ENCODE assay signal across 13 cellular contexts in the genomic region with DNA sequence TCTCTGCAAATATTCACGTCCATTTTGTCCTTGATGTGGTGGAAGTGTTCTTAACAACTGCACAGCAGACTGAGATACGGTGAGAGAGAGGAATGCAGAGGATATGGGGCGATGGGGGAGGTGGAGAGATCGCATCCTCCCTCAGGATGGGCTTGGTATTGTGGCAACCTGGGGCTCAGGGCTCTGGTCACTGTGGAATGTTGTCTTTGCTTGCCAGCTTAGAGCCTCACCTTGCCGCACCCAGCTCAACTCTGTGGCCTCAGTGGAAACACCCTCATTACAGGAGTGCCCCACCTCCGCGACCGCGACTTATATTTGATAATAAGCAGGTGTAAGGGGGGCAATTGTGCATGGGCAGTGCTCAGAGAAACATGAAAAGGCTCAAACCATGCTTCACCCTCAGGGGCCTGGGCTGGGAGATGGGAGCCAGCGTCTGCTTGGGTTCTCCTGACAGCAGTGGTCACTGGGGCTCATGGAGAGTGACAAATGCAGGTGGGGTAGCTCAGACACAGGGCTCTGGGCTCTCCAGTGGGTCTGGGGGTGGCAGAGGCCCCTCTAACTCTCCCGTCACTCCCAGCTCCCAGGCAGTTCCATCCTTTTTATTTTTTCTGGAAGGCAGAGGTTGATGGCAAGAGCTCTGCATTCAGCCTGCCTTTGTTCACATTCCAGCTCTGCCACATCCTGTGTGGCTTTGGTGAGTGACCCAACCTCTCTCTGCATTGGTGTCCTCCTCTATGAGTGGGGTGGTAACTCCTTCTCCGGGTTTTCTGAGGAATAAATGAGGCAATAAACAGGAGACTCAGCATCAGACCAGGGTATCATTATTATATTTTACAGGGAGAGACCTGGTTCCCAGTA. TPM values are rescaled to one million over a fixed set of nuclear protein-coding genes. Genes with fewer than 3 reads are reported as not detected.
"Had no signal": no experiment of that assay in that cellular context is flagged by ENCODE, and none has a peak within 500 bp of the region (broad histone marks: within the 10 kb centered on the region; RNA-seq: fewer than 3 reads in every experiment).

No MANE protein-coding gene starts in this region.

- H3K9me3 ChIP-seq: ascending aorta, left ventricle myocardium inferior, ovary, thyroid gland, uterus had no signal

- ATAC-seq: activated naive CD8-positive, alpha-beta T cell treated with anti-CD3 and anti-CD28 coated beads, Interleukin-2, amount 50 U/mL, for 24 hours; activated T-cell treated with anti-CD3 and anti-CD28 coated beads, Interleukin-2, amount 50 U/mL, for 72 hours had no signal

- DNase-seq: activated CD4-positive, alpha-beta memory T cell treated with anti-CD3 and anti-CD28 coated beads for 36 hours; activated CD4-positive, alpha-beta T cell treated with anti-CD3 and anti-CD28 coated beads for 1 hour; activated naive CD4-positive, alpha-beta T cell; activated naive CD8-positive, alpha-beta T cell treated with anti-CD3 and anti-CD28 coated beads, Interleukin-2, amount 50 U/mL, for 24 hours; activated T-cell treated with anti-CD3 and anti-CD28 coated beads, Interleukin-2, amount 50 U/mL, for 72 hours; foreskin melanocyte; left ventricle myocardium inferior; ovary; thyroid gland; uterus had no signal

- H3K4me3 ChIP-seq: ascending aorta, cardiac muscle cell, left ventricle myocardium inferior, ovary, skin epidermis, thyroid gland, uterus had no signal

- H3K4me1 ChIP-seq: ascending aorta, left ventricle myocardium inferior, thyroid gland had no signal

- H3K36me3 ChIP-seq: ascending aorta, cardiac muscle cell, left ventricle myocardium inferior, ovary, thyroid gland, uterus had no signal

- H3K27me3 ChIP-seq: ascending aorta, ovary, thyroid gland, uterus had no signal

- H3K27ac ChIP-seq: ascending aorta, cardiac muscle cell, left ventricle myocardium inferior, ovary, skin epidermis, thyroid gland had no signal

RNA-seq across cellular contexts. Expression of a gene that starts 43.1 kb away (rescaled TPM):
- total RNA-seq: activated CD4-positive, alpha-beta memory T cell treated with anti-CD3 and anti-CD28 coated beads for 36 hours; activated T-cell treated with anti-CD3 and anti-CD28 coated beads, Interleukin-2, amount 50 U/mL, for 72 hours; ascending aorta; cardiac muscle cell had no signal
- polyA plus RNA-seq: cardiac muscle cell had no signal
